In genomic region chr5:141691867-141692532, GRCh38 we compare ENCODE assay signal across 8 cellular contexts.
DNase-seq lines count a peak whose midpoint lies in the region; ATAC-seq lines count a peak whose summit lies in the region.

No MANE protein-coding gene starts in this region.

- peak; percentile 77 for ATAC-seq in GM18858 (IDR thresholded peaks at IDR 0.05; ENCODE audit: unreplicated experiment)
- peak; percentile 79 for ATAC-seq in HG03095 (IDR thresholded peaks at IDR 0.05; ENCODE audit: unreplicated experiment)

- DNase-seq in AG08396 (ENCODE audit: low spot score) (peak; percentile 90), NCI-H446 (lab: John Stamatoyannopoulos, UW) (peak; percentile 55 to 82), left kidney (ENCODE audit: low read depth, low spot score) (peak; percentile 87)
- DNase-seq in activated CD4-positive, alpha-beta T cell treated with anti-CD3 and anti-CD28 coated beads for 48 hours: peak; percentile 92
- peak; percentile 84 to 92 for DNase-seq in stimulated activated CD4-positive, alpha-beta T cell treated with anti-CD3 and anti-CD28 coated beads, Interleukin-1b, Interleukin-23, amount 100 ng/mL, for 4 hours (ENCODE audit: low read depth in 2 of 2)

- H3K27ac ChIP-seq in cingulate gyrus (ENCODE audit: low read depth, low read length): peak overlapping the region; percentile 50

Comparison
In these comparisons a context has a peak if more than half of its experiments do, and no peak if none do; other contexts are left out.
1. Peak in every context shown above with its lines: DNase-seq, ATAC-seq and H3K27ac ChIP-seq.